Comparison of ENCODE assay signal across 28 cellular contexts in genomic region chr22:39620924-39621690, GRCh38. TPM values are rescaled to one million over a fixed set of nuclear protein-coding genes. Genes with fewer than 3 reads are reported as not detected.
"Had no signal": no experiment of that assay in that cellular context is flagged by ENCODE, and none has a peak within 500 bp of the region (broad histone marks: within the 10 kb centered on the region; RNA-seq: fewer than 3 reads in every experiment).

No MANE protein-coding gene starts in this region.

- H3K9me3 Mint-ChIP-seq: mesothelial cell of epicardium; naive B cell; natural killer cell treated with Interleukin-12 subunit alpha and Interleukin-12 subunit beta and Interleukin-15 and Interleukin-18, amount 100 ng/mL, for 72 hours; neural crest cell; type B pancreatic cell had no signal

- H2AFZ ChIP-seq: hepatocyte had no signal

- H3K27me3 ChIP-seq: testis had no signal

- H3K36me3 Mint-ChIP-seq: mesothelial cell of epicardium; natural killer cell treated with Interleukin-12 subunit alpha and Interleukin-12 subunit beta and Interleukin-15 and Interleukin-18, amount 100 ng/mL, for 72 hours; stimulated activated memory B cell treated with anti-CD40 and anti-IgM and Interleukin-4, amounts not matched to agents 10 μg/mL and 1 μg/mL and 100 μg/mL, for 72 hours; type B pancreatic cell had no signal

- H3K4me3 ChIP-seq: esophagus muscularis mucosa, gastroesophageal sphincter, heart left ventricle, hepatocyte, left lung, mucosa of descending colon, prostate gland, skin epidermis, spleen, testis, tibial artery had no signal

- H3K27ac ChIP-seq: esophagus muscularis mucosa, foreskin keratinocyte, gastroesophageal sphincter, heart left ventricle, hepatocyte, left lung, prostate gland, skin epidermis, spleen, testis, tibial artery had no signal

- H3K36me3 ChIP-seq: esophagus muscularis mucosa, gastroesophageal sphincter, heart left ventricle, left lung, prostate gland, spleen, tibial artery had no signal

- ATAC-seq: foreskin keratinocyte; gastroesophageal sphincter; heart left ventricle; left cardiac atrium; left lung; mucosa of descending colon; natural killer cell treated with Interleukin-12 subunit alpha and Interleukin-12 subunit beta and Interleukin-15 and Interleukin-18, amount 100 ng/mL, for 72 hours; right cardiac atrium; stimulated activated memory B cell treated with anti-CD40 and anti-IgM and Interleukin-4, amounts not matched to agents 10 μg/mL and 1 μg/mL and 100 μg/mL, for 72 hours; stimulated activated naive CD8-positive, alpha-beta T cell treated with anti-CD3 and anti-CD28 coated beads, Interleukin-15, Interleukin-2, amounts not matched to agents 100 U/mL and 50 U/mL, for 24 hours had no signal

- DNase-seq: dermis blood vessel endothelial cell; effector memory CD4-positive, alpha-beta T cell; foreskin keratinocyte; left cardiac atrium; mesenchymal stem cell; mucosa of descending colon; naive B cell; spleen; stimulated activated CD4-positive, alpha-beta T cell treated with anti-CD3 and anti-CD28 coated beads, Interleukin-4, amount 100 ng/mL, for 4 hours; stimulated activated naive CD8-positive, alpha-beta T cell treated with anti-CD3 and anti-CD28 coated beads, Interleukin-15, Interleukin-2, amounts not matched to agents 100 U/mL and 50 U/mL, for 24 hours; testis; tibial artery had no signal

- H3K9me3 ChIP-seq: esophagus muscularis mucosa, gastroesophageal sphincter, heart left ventricle, left lung, mucosa of descending colon, prostate gland, spleen, testis, tibial artery had no signal

- H3K4me1 ChIP-seq: foreskin keratinocyte, gastroesophageal sphincter, heart left ventricle, left lung, prostate gland had no signal

- H3K4me2 ChIP-seq: hepatocyte had no signal

- H3K79me2 ChIP-seq: hepatocyte had no signal

- FAIRE-seq: endothelial cell of umbilical vein had no signal

- H3K4me3 Mint-ChIP-seq: mesothelial cell of epicardium; natural killer cell treated with Interleukin-12 subunit alpha and Interleukin-12 subunit beta and Interleukin-15 and Interleukin-18, amount 100 ng/mL, for 72 hours; neural crest cell; stimulated activated memory B cell treated with anti-CD40 and anti-IgM and Interleukin-4, amounts not matched to agents 10 μg/mL and 1 μg/mL and 100 μg/mL, for 72 hours; type B pancreatic cell had no signal

- H3K27ac Mint-ChIP-seq: mesothelial cell of epicardium; natural killer cell treated with Interleukin-12 subunit alpha and Interleukin-12 subunit beta and Interleukin-15 and Interleukin-18, amount 100 ng/mL, for 72 hours; stimulated activated memory B cell treated with anti-CD40 and anti-IgM and Interleukin-4, amounts not matched to agents 10 μg/mL and 1 μg/mL and 100 μg/mL, for 72 hours; type B pancreatic cell had no signal

RNA-seq across cellular contexts. Expression of gene CACNA1I, which starts 50.6 kb away (rescaled TPM):
- total RNA-seq: dermis blood vessel endothelial cell, endothelial cell of umbilical vein, kidney epithelial cell, lung microvascular endothelial cell had no signal
- polyA plus RNA-seq: endothelial cell of umbilical vein, foreskin keratinocyte had no signal
